12 cellular contexts compared by ENCODE assay signal in the genomic region with DNA sequence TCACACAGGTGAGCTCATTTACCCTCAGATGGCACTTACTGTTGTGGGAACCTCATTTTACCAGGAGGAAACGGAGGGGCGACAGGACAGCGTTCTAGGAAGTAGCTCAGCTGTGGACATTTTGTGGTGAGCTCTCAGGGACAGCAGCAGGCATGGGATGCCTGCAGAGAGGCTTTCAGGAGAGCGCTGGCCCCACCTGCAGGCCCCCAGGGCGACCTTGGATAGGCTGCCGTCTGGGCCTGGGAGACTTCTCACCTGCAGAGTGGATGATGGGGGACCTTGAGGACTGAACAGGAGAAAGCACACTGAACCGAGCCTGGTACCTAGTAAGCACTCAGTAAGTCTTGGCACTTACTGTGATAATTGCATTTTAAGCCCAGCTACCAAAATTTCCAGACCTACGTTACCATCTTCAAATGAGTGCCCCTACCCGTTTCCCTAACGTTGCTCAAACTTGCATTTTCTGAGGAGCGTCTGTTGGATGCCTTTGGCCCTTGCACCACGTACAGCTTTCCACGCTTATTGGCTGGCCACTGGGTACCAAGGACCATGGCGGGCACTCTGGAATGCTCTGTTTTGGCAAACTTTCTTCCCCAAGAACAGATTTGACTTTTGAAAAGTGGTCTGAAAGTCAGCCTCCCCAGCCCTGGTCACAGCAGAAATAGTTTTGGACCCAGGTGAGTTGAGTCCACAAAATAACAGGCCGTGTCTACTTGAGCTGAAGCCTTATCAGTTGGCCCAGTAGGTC.
"Had no signal": no experiment of that assay in that cellular context is flagged by ENCODE, and none has a peak within 500 bp of the region (broad histone marks: within the 10 kb centered on the region; RNA-seq: fewer than 3 reads in every experiment).

No MANE protein-coding gene starts in this region.

- ATAC-seq: effector memory CD8-positive, alpha-beta T cell; left cardiac atrium; lower lobe of right lung; naive thymus-derived CD4-positive, alpha-beta T cell had no signal

- H3K4me1 Mint-ChIP-seq: activated naive CD4-positive, alpha-beta T cell treated with anti-CD3 and anti-CD28 coated beads, Interleukin-2, amount 50 U/mL, for 24 hours; naive thymus-derived CD4-positive, alpha-beta T cell had no signal

- H3K4me3 ChIP-seq: colonic mucosa, lower lobe of right lung, tibial artery had no signal

- DNase-seq: activated effector memory CD4-positive, alpha-beta T cell treated with Interleukin-2 at 50 U/mL for 16 hours; activated T-cell treated with anti-CD3 and anti-CD28 coated beads, Interleukin-2, amount 50 U/mL, for 24 hours; caudate nucleus; colonic mucosa; effector memory CD8-positive, alpha-beta T cell; hippocampal formation; left cardiac atrium; lower lobe of right lung; naive thymus-derived CD4-positive, alpha-beta T cell had no signal

- H3K4me1 ChIP-seq: colonic mucosa, lower lobe of right lung, parathyroid adenoma, tibial artery had no signal

- H3K4me3 Mint-ChIP-seq: activated naive CD4-positive, alpha-beta T cell treated with anti-CD3 and anti-CD28 coated beads, Interleukin-2, amount 50 U/mL, for 24 hours; activated T-cell treated with anti-CD3 and anti-CD28 coated beads, Interleukin-2, amount 50 U/mL, for 24 hours; effector memory CD8-positive, alpha-beta T cell; naive thymus-derived CD4-positive, alpha-beta T cell had no signal

- H3K27me3 ChIP-seq: colonic mucosa, tibial artery had no signal

- H3K27me3 Mint-ChIP-seq: activated naive CD4-positive, alpha-beta T cell treated with anti-CD3 and anti-CD28 coated beads, Interleukin-2, amount 50 U/mL, for 24 hours; activated T-cell treated with anti-CD3 and anti-CD28 coated beads, Interleukin-2, amount 50 U/mL, for 24 hours; effector memory CD8-positive, alpha-beta T cell; naive thymus-derived CD4-positive, alpha-beta T cell had no signal

- H3K27ac Mint-ChIP-seq: activated naive CD4-positive, alpha-beta T cell treated with anti-CD3 and anti-CD28 coated beads, Interleukin-2, amount 50 U/mL, for 24 hours; activated T-cell treated with anti-CD3 and anti-CD28 coated beads, Interleukin-2, amount 50 U/mL, for 24 hours had no signal

- H3K27ac ChIP-seq: colonic mucosa, lower lobe of right lung, parathyroid adenoma, tibial artery had no signal

- H3K9me3 ChIP-seq: colonic mucosa had no signal

- H3K36me3 ChIP-seq: colonic mucosa, lower lobe of right lung, tibial artery had no signal
